In genomic region chr15:78560201-78560600, GRCh38 we compare ENCODE assay signal across 1 cellular context. TPM values are rescaled to one million over a fixed set of nuclear protein-coding genes. Genes with fewer than 3 reads are reported as not detected.
"Had no signal": no experiment of that assay in that cellular context is flagged by ENCODE, and none has a peak within 500 bp of the region (broad histone marks: within the 10 kb centered on the region; RNA-seq: fewer than 3 reads in every experiment).

No MANE protein-coding gene starts in this region.

RNA-seq across cellular contexts. Expression of gene HYKK, which starts 52.8 kb away (rescaled TPM):
- polyA plus RNA-seq: neural cell had no signal
